1 cellular context compared by ENCODE assay signal in the genomic region with DNA sequence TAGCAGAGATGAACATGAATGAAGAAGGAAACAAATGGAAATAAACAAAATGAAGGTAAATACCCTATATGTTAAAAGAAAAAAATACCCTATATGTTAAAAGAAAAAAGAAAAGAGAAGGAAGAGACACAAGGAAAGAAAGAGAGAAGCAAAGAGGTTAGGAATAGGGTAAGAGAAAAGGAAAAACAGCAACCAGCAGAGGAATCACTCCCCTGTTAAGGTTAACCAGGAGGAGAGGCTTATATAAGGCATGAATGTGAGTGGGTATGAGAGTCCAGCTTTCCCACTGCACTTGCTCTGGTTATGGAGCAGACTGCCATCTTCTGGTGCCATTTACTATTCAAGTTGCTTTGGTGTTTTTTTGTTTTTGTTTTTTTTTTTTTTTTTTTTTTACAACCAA.
TF ChIP-seq lines count a peak whose summit lies in the region.

No MANE protein-coding gene starts in this region.

TF ChIP-seq in WTC11, 78 proteins besides CTCF, POLR2A, EP300 and RAD21:
- no peak for TF ChIP-seq KAT7 (CRISPR knock-in tag; IDR thresholded peaks at IDR 0.05; ENCODE audit: borderline replicate concordance)
- TF ChIP-seq, protein P1, sequence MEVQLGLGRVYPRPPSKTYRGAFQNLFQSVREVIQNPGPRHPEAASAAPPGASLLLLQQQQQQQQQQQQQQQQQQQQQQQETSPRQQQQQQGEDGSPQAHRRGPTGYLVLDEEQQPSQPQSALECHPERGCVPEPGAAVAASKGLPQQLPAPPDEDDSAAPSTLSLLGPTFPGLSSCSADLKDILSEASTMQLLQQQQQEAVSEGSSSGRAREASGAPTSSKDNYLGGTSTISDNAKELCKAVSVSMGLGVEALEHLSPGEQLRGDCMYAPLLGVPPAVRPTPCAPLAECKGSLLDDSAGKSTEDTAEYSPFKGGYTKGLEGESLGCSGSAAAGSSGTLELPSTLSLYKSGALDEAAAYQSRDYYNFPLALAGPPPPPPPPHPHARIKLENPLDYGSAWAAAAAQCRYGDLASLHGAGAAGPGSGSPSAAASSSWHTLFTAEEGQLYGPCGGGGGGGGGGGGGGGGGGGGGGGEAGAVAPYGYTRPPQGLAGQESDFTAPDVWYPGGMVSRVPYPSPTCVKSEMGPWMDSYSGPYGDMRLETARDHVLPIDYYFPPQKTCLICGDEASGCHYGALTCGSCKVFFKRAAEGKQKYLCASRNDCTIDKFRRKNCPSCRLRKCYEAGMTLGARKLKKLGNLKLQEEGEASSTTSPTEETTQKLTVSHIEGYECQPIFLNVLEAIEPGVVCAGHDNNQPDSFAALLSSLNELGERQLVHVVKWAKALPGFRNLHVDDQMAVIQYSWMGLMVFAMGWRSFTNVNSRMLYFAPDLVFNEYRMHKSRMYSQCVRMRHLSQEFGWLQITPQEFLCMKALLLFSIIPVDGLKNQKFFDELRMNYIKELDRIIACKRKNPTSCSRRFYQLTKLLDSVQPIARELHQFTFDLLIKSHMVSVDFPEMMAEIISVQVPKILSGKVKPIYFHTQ (CRISPR knock-in tag; IDR thresholded peaks at IDR 0.05), result no peak
- TF ChIP-seq ZNF317 (CRISPR knock-in tag; IDR thresholded peaks at IDR 0.05; ENCODE audit: borderline replicate concordance, low read depth), result no peak
- no peak for TF ChIP-seq JUN (CRISPR knock-in tag; IDR thresholded peaks at IDR 0.05)
- TF ChIP-seq TP53 (CRISPR knock-in tag; IDR thresholded peaks at IDR 0.05), result no peak
- TF ChIP-seq FOXK1 (CRISPR knock-in tag; IDR thresholded peaks at IDR 0.05), result no peak
- no peak for TF ChIP-seq CREM (CRISPR knock-in tag; IDR thresholded peaks at IDR 0.05)
- no peak for TF ChIP-seq ZNF532 (CRISPR knock-in tag; IDR thresholded peaks at IDR 0.05; ENCODE audit: borderline replicate concordance)
- no peak for TF ChIP-seq CREB1 (CRISPR knock-in tag; IDR thresholded peaks at IDR 0.05)
- TF ChIP-seq GRHL2 (CRISPR knock-in tag; IDR thresholded peaks at IDR 0.05; ENCODE audit: insufficient replicate concordance, severe bottlenecking), result no peak
